In genomic region chr9:128250839-128251558, GRCh38 we compare ENCODE assay signal across 9 cellular contexts. TPM values are rescaled to one million over a fixed set of nuclear protein-coding genes. Genes with fewer than 3 reads are reported as not detected.
A peak's percentile ranks its signal among the peaks of the same experiment; 100 is the strongest.
DNase-seq lines count a peak whose midpoint lies in the region; ATAC-seq lines count a peak whose summit lies in the region.
"Had no signal": no experiment of that assay in that cellular context is flagged by ENCODE, and none has a peak within 500 bp of the region (broad histone marks: within the 10 kb centered on the region; RNA-seq: fewer than 3 reads in every experiment).

No MANE protein-coding gene starts in this region.

- peak overlapping the region; percentile 85 for H3K4me3 Mint-ChIP-seq in activated CD4-positive, alpha-beta T cell treated with anti-CD3 and anti-CD28 coated beads, Interleukin-2, amount 10 ng/mL, durations not matched to agents 24 days and 14 days
- H3K4me3 Mint-ChIP-seq in T-helper 17 cell, result peak overlapping the region; percentile 90
- peak overlapping the region; percentile 80 to 82 for H3K4me3 Mint-ChIP-seq in stimulated activated naive B cell treated with anti-CD40 and anti-IgM and Interleukin-4, amounts not matched to agents 10 μg/mL and 1 μg/mL and 100 μg/mL, for 72 hours

- H3K9me3 Mint-ChIP-seq in activated CD4-positive, alpha-beta T cell treated with anti-CD3 and anti-CD28 coated beads, Interleukin-2, amount 10 ng/mL, durations not matched to agents 24 days and 14 days, result no peaks in the 10 kb centered on the region
- no peaks in the 10 kb centered on the region for H3K9me3 Mint-ChIP-seq in stimulated activated naive B cell treated with anti-CD40 and anti-IgM and Interleukin-4, amounts not matched to agents 10 μg/mL and 1 μg/mL and 100 μg/mL, for 72 hours

- H3K36me3 Mint-ChIP-seq in activated CD4-positive, alpha-beta T cell treated with anti-CD3 and anti-CD28 coated beads, Interleukin-2, amount 10 ng/mL, durations not matched to agents 24 days and 14 days (ENCODE audit: low read depth), result no peaks in the 10 kb centered on the region
- no peaks in the 10 kb centered on the region for H3K36me3 Mint-ChIP-seq in T-helper 17 cell (ENCODE audit: low read depth)
- peaks cover 6 to 11% of the 10 kb centered on the region in 2 donors for H3K36me3 Mint-ChIP-seq in stimulated activated naive B cell treated with anti-CD40 and anti-IgM and Interleukin-4, amounts not matched to agents 10 μg/mL and 1 μg/mL and 100 μg/mL, for 72 hours

- DNase-seq in activated CD4-positive, alpha-beta T cell treated with anti-CD3 and anti-CD28 coated beads, Interleukin-2, amount 10 ng/mL, durations not matched to agents 24 days and 14 days, result no peak
- no peak for DNase-seq in activated CD4-positive, alpha-beta T cell treated with anti-CD3 and anti-CD28 coated beads for 1 hour
- DNase-seq in T-helper 17 cell (no peak), right cardiac atrium (no peak), DMS 273 (lab: John Stamatoyannopoulos, UW; ENCODE audit: unreplicated experiment) (no peak), iPS-NIHi7 (ENCODE audit: extremely low spot score) (no peak)
- DNase-seq in stimulated activated naive B cell treated with anti-CD40 and anti-IgM and Interleukin-4, amounts not matched to agents 10 μg/mL and 1 μg/mL and 100 μg/mL, for 72 hours, result no peak

- H3K4me3 ChIP-seq in right cardiac atrium (ENCODE audit: low read length), result peak overlapping the region; percentile 31
- H3K4me3 ChIP-seq: HAP-1 had no signal

- H3K4me1 ChIP-seq in right cardiac atrium (ENCODE audit: control insufficient read depth, insufficient read depth, low read length), result no peaks in the 10 kb centered on the region
- H3K4me1 ChIP-seq: HAP-1 had no signal

- ATAC-seq in T-helper 17 cell (no peak), right cardiac atrium (no peak), HG03196 (IDR thresholded peaks at IDR 0.05; ENCODE audit: unreplicated experiment) (no peak)
- ATAC-seq in stimulated activated naive B cell treated with anti-CD40 and anti-IgM and Interleukin-4, amounts not matched to agents 10 μg/mL and 1 μg/mL and 100 μg/mL, for 72 hours (replicated peaks), result peak in 1 of 2 donors; percentile 17

- H3K4me1 Mint-ChIP-seq in activated CD4-positive, alpha-beta T cell treated with anti-CD3 and anti-CD28 coated beads, Interleukin-2, amount 10 ng/mL, durations not matched to agents 24 days and 14 days, result peaks cover 9% of the 10 kb centered on the region
- peaks cover 15% of the 10 kb centered on the region for H3K4me1 Mint-ChIP-seq in T-helper 17 cell
- peaks cover 19 to 29% of the 10 kb centered on the region in 2 donors for H3K4me1 Mint-ChIP-seq in stimulated activated naive B cell treated with anti-CD40 and anti-IgM and Interleukin-4, amounts not matched to agents 10 μg/mL and 1 μg/mL and 100 μg/mL, for 72 hours

- peaks cover 28% of the 10 kb centered on the region for H3K27me3 Mint-ChIP-seq in activated CD4-positive, alpha-beta T cell treated with anti-CD3 and anti-CD28 coated beads, Interleukin-2, amount 10 ng/mL, durations not matched to agents 24 days and 14 days
- H3K27me3 Mint-ChIP-seq in T-helper 17 cell, result peaks cover 8% of the 10 kb centered on the region
- H3K27me3 Mint-ChIP-seq in stimulated activated naive B cell treated with anti-CD40 and anti-IgM and Interleukin-4, amounts not matched to agents 10 μg/mL and 1 μg/mL and 100 μg/mL, for 72 hours, result peaks cover 7% of the 10 kb centered on the region in 2 donors

- WGBS in right cardiac atrium, result 31% methylated on average over 38 of the region's 38 CpGs

- no peak overlapping the region for H3K27ac ChIP-seq in right cardiac atrium (ENCODE audit: low read length)

- H3K27me3 ChIP-seq in right cardiac atrium (ENCODE audit: control insufficient read depth, insufficient read depth), result no peaks in the 10 kb centered on the region

- H3K27ac Mint-ChIP-seq in activated CD4-positive, alpha-beta T cell treated with anti-CD3 and anti-CD28 coated beads, Interleukin-2, amount 10 ng/mL, durations not matched to agents 24 days and 14 days, result peak overlapping the region; percentile 30
- H3K27ac Mint-ChIP-seq in T-helper 17 cell, result peak overlapping the region; percentile 19
- no peak overlapping the region for H3K27ac Mint-ChIP-seq in stimulated activated naive B cell treated with anti-CD40 and anti-IgM and Interleukin-4, amounts not matched to agents 10 μg/mL and 1 μg/mL and 100 μg/mL, for 72 hours

- H3K9me3 ChIP-seq in T-helper 17 cell (ENCODE audit: control insufficient read depth, low read length, poor library complexity, severe bottlenecking), result no peaks in the 10 kb centered on the region
- no peaks in the 10 kb centered on the region for H3K9me3 ChIP-seq in right cardiac atrium (ENCODE audit: control insufficient read depth, low read length)
- H3K9me3 ChIP-seq: HAP-1 had no signal

- intact Hi-C loops in activated CD4-positive, alpha-beta T cell treated with anti-CD3 and anti-CD28 coated beads, Interleukin-2, amount 10 ng/mL, durations not matched to agents 24 days and 14 days (cut with micrococcal nuclease), result loop anchor here (1.0 kb wide), 3 partner anchors 25 to 123 kb away; partner anchors contain the start of genes GOLGA2 and SWI5
- intact Hi-C loops in right cardiac atrium (cut with DNase I), result no loop called here

RNA-seq across cellular contexts. Expression of gene GOLGA2, which starts 24.8 kb away (rescaled TPM):
- 44.1 and 50.4 TPM in 2 replicates for total RNA-seq in activated CD4-positive, alpha-beta T cell treated with anti-CD3 and anti-CD28 coated beads, Interleukin-2, amount 10 ng/mL, durations not matched to agents 24 days and 14 days
- 10 to 100 TPM; 50.0 to 60.5 TPM for total RNA-seq in T-helper 17 cell
- 100 to 1,000 TPM in 2 of 4 donors, 10 to 100 TPM in 2; 85.6 to 124 (median 101) TPM for total RNA-seq in right cardiac atrium
- 84.2 TPM for polyA plus RNA-seq in right cardiac atrium

RNA-seq across cellular contexts. Expression of gene SWI5, which starts 25.1 kb away (rescaled TPM):
- total RNA-seq in activated CD4-positive, alpha-beta T cell treated with anti-CD3 and anti-CD28 coated beads, Interleukin-2, amount 10 ng/mL, durations not matched to agents 24 days and 14 days, result 13.6 and 14.3 TPM in 2 replicates
- total RNA-seq in T-helper 17 cell (10 to 100 TPM in 1 of 2 donors, 1 to 10 TPM in 1; 6.1 to 10.3 TPM), right cardiac atrium (10 to 100 TPM; 18.7 to 22.3 (median 20.5) TPM)
- polyA plus RNA-seq in right cardiac atrium, result 33.7 TPM

RNA-seq across cellular contexts. Expression of gene DNM1, which starts 47.8 kb away (rescaled TPM):
- 0.95 and 1.5 TPM in 2 replicates for total RNA-seq in activated CD4-positive, alpha-beta T cell treated with anti-CD3 and anti-CD28 coated beads, Interleukin-2, amount 10 ng/mL, durations not matched to agents 24 days and 14 days
- total RNA-seq in T-helper 17 cell (1 to 10 TPM; 1.3 to 2.2 TPM), right cardiac atrium (1 to 10 TPM; 4.4 to 7.4 (median 5.8) TPM)
- 6.0 TPM for polyA plus RNA-seq in right cardiac atrium

RNA-seq across cellular contexts. Expression of gene CIZ1, which starts 59.6 kb away (rescaled TPM):
- 142 and 143 TPM in 2 replicates for total RNA-seq in activated CD4-positive, alpha-beta T cell treated with anti-CD3 and anti-CD28 coated beads, Interleukin-2, amount 10 ng/mL, durations not matched to agents 24 days and 14 days
- total RNA-seq in T-helper 17 cell (100 to 1,000 TPM; 128 to 134 TPM), right cardiac atrium (10 to 100 TPM; 75.9 to 81.5 (median 81.0) TPM)
- 39.0 TPM for polyA plus RNA-seq in right cardiac atrium
